In the genomic region with DNA sequence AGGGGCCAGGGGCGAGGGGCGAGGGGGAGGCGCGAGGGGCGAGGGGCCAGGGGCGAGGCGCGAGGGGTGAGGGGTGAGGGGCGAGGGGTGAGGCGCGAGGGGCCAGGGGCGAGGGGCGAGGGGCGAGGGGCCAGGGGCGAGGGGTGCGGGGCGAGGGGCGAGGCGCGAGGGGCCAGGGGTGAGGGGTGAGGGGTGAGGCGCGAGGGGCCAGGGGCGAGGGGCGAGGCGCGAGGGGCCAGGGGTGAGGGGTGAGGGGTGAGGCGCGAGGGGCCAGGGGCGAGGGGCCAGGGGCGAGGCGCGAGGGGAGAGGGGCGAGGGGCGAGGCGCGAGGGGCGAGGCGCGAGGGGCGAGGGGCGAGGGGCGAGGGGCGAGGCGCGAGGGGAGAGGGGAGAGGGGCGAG, we compare ENCODE assay signal across 19 cellular contexts.
DNase-seq lines count a peak whose midpoint lies in the region; ATAC-seq and TF ChIP-seq lines count a peak whose summit lies in the region.
"Had no signal": no experiment of that assay in that cellular context is flagged by ENCODE, and none has a peak within 500 bp of the region (broad histone marks: within the 10 kb centered on the region; RNA-seq: fewer than 3 reads in every experiment).

No MANE protein-coding gene starts in this region.

- POLR2A ChIA-PET in Caco-2 (lab: Charles Lee): no interaction called here

- H3K4me1 ChIP-seq in upper lobe of right lung (no peaks in the 10 kb centered on the region), Caco-2 (peaks cover 5% of the 10 kb centered on the region)
- H3K4me1 ChIP-seq: BE2C had no signal

- H3K4me1 Mint-ChIP-seq in stimulated activated naive CD8-positive, alpha-beta T cell treated with anti-CD3 and anti-CD28 coated beads, Interleukin-15, amount 100 ng/mL, for 72 hours: no peaks in the 10 kb centered on the region
- H3K4me1 Mint-ChIP-seq in chondrocyte (ENCODE audit: low read depth): no peaks in the 10 kb centered on the region
- H3K4me1 Mint-ChIP-seq in T-helper 2 cell treated with Interferon-gamma antibody and Interleukin-4, amounts not matched to agents 5 μg/mL and 100 μg/mL, for 36 hours (ENCODE audit: low read depth): no peaks in the 10 kb centered on the region
- peaks cover 11% of the 10 kb centered on the region for H3K4me1 Mint-ChIP-seq in Caco-2 (ENCODE audit: low read depth, unreplicated experiment)
- H3K4me1 Mint-ChIP-seq: CD14-positive monocyte; CD4-positive, alpha-beta memory T cell; CD4-positive, CD25-positive, alpha-beta regulatory T cell; CD8-positive, alpha-beta memory T cell had no signal

- H3K36me3 Mint-ChIP-seq in chondrocyte (ENCODE audit: low read depth) (no peaks in the 10 kb centered on the region), Caco-2 (ENCODE audit: insufficient read depth, unreplicated experiment) (no peaks in the 10 kb centered on the region)
- no peaks in the 10 kb centered on the region for H3K36me3 Mint-ChIP-seq in T-helper 2 cell treated with Interferon-gamma antibody and Interleukin-4, amounts not matched to agents 5 μg/mL and 100 μg/mL, for 36 hours (ENCODE audit: low read depth)
- H3K36me3 Mint-ChIP-seq: CD14-positive monocyte; CD4-positive, alpha-beta memory T cell; CD4-positive, CD25-positive, alpha-beta regulatory T cell; CD8-positive, alpha-beta memory T cell had no signal

- H3K36me3 ChIP-seq in upper lobe of right lung (no peaks in the 10 kb centered on the region), Caco-2 (ENCODE audit: control insufficient read depth, insufficient read depth, low read length) (no peaks in the 10 kb centered on the region)
- H3K36me3 ChIP-seq: BE2C, BLaER1 had no signal

- no peak overlapping the region for H3K4me3 Mint-ChIP-seq in stimulated activated naive CD8-positive, alpha-beta T cell treated with anti-CD3 and anti-CD28 coated beads, Interleukin-15, amount 100 ng/mL, for 72 hours
- H3K4me3 Mint-ChIP-seq in chondrocyte (ENCODE audit: unreplicated experiment): no peak overlapping the region
- H3K4me3 Mint-ChIP-seq in T-helper 2 cell treated with Interferon-gamma antibody and Interleukin-4, amounts not matched to agents 5 μg/mL and 100 μg/mL, for 36 hours: no peak overlapping the region
- H3K4me3 Mint-ChIP-seq in Caco-2 (ENCODE audit: unreplicated experiment): no peak overlapping the region
- H3K4me3 Mint-ChIP-seq: CD14-positive monocyte; CD4-positive, alpha-beta memory T cell; CD4-positive, CD25-positive, alpha-beta regulatory T cell; CD8-positive, alpha-beta memory T cell had no signal

- ATAC-seq in stimulated activated naive CD8-positive, alpha-beta T cell treated with anti-CD3 and anti-CD28 coated beads, Interleukin-15, amount 100 ng/mL, for 72 hours: peak; percentile 55
- no peak for ATAC-seq in stimulated activated naive CD8-positive, alpha-beta T cell treated with anti-CD3 and anti-CD28 coated beads, Interleukin-15, Interleukin-2, amounts not matched to agents 100 U/mL and 50 U/mL, for 24 hours
- no peak for ATAC-seq in upper lobe of right lung

- H3K27ac Mint-ChIP-seq in stimulated activated naive CD8-positive, alpha-beta T cell treated with anti-CD3 and anti-CD28 coated beads, Interleukin-15, amount 100 ng/mL, for 72 hours: no peak overlapping the region
- H3K27ac Mint-ChIP-seq in chondrocyte (ENCODE audit: unreplicated experiment) (no peak overlapping the region), Caco-2 (ENCODE audit: unreplicated experiment) (no peak overlapping the region)
- no peak overlapping the region for H3K27ac Mint-ChIP-seq in T-helper 2 cell treated with Interferon-gamma antibody and Interleukin-4, amounts not matched to agents 5 μg/mL and 100 μg/mL, for 36 hours
- H3K27ac Mint-ChIP-seq: CD14-positive monocyte; CD4-positive, alpha-beta memory T cell; CD4-positive, CD25-positive, alpha-beta regulatory T cell; CD8-positive, alpha-beta memory T cell had no signal

- H3K4me3 ChIP-seq in upper lobe of right lung (no peak overlapping the region), Caco-2 (ENCODE audit: low read depth, low read length) (no peak overlapping the region)
- H3K4me3 ChIP-seq: BLaER1 had no signal

- H3K27ac ChIP-seq in upper lobe of right lung: no peak overlapping the region
- H3K27ac ChIP-seq: 22Rv1, BLaER1 had no signal

- no TSS peak for BruUV-seq in Caco-2 (replicated peaks; lab: Mats Ljungman, UMichigan)

- peaks cover 7 to 17% of the 10 kb centered on the region in 2 donors for H3K9me3 Mint-ChIP-seq in stimulated activated naive CD8-positive, alpha-beta T cell treated with anti-CD3 and anti-CD28 coated beads, Interleukin-15, amount 100 ng/mL, for 72 hours
- peaks cover 14% of the 10 kb centered on the region for H3K9me3 Mint-ChIP-seq in chondrocyte (ENCODE audit: low read depth)
- H3K9me3 Mint-ChIP-seq in T-helper 2 cell treated with Interferon-gamma antibody and Interleukin-4, amounts not matched to agents 5 μg/mL and 100 μg/mL, for 36 hours: peaks cover 8% of the 10 kb centered on the region
- peaks cover 15% of the 10 kb centered on the region for H3K9me3 Mint-ChIP-seq in Caco-2 (ENCODE audit: unreplicated experiment)

- no peak for TF ChIP-seq CTCF in chondrocyte (IDR thresholded peaks at IDR 0.05)
- TF ChIP-seq CTCF in upper lobe of right lung (IDR thresholded peaks at IDR 0.05): no peak
- TF ChIP-seq CTCF in Caco-2 (IDR thresholded peaks at IDR 0.05; ENCODE audit: insufficient read depth in 1 of 2, low read depth in 1 of 2, low read length in 1 of 2, severe bottlenecking in 1 of 2, unreplicated experiment in 1 of 2): no peak

- H3K27me3 Mint-ChIP-seq in stimulated activated naive CD8-positive, alpha-beta T cell treated with anti-CD3 and anti-CD28 coated beads, Interleukin-15, amount 100 ng/mL, for 72 hours: no peaks in the 10 kb centered on the region
- H3K27me3 Mint-ChIP-seq in chondrocyte (ENCODE audit: low read depth): no peaks in the 10 kb centered on the region
- H3K27me3 Mint-ChIP-seq in T-helper 2 cell treated with Interferon-gamma antibody and Interleukin-4, amounts not matched to agents 5 μg/mL and 100 μg/mL, for 36 hours (ENCODE audit: low read depth): no peaks in the 10 kb centered on the region
- no peaks in the 10 kb centered on the region for H3K27me3 Mint-ChIP-seq in Caco-2 (ENCODE audit: insufficient read depth, unreplicated experiment)
- H3K27me3 Mint-ChIP-seq: CD4-positive, CD25-positive, alpha-beta regulatory T cell; CD8-positive, alpha-beta memory T cell had no signal

- H3K9me3 ChIP-seq in upper lobe of right lung: no peaks in the 10 kb centered on the region
- H3K9me3 ChIP-seq in Caco-2: no peaks in the 10 kb centered on the region; the same call in 1 of the 2 replicates
- H3K9me3 ChIP-seq: BE2C had no signal

- CTCF ChIA-PET in Caco-2 (lab: Charles Lee): no interaction called here

- DNase-seq in stimulated activated naive CD8-positive, alpha-beta T cell treated with anti-CD3 and anti-CD28 coated beads, Interleukin-15, amount 100 ng/mL, for 72 hours: no peak
- DNase-seq in stimulated activated naive CD8-positive, alpha-beta T cell treated with anti-CD3 and anti-CD28 coated beads, Interleukin-15, Interleukin-2, amounts not matched to agents 100 U/mL and 50 U/mL, for 24 hours: no peak
- DNase-seq in chondrocyte (ENCODE audit: low spot score) (peak; percentile 51), posterior vena cava (ENCODE audit: low spot score) (peak; percentile 37), upper lobe of right lung (peak; percentile 39), SHP77 treated with DMSO at 0.1 percent for 48 hours (lab: John Stamatoyannopoulos, UW) (no peak), Caco-2 (no peak)
- DNase-seq in T-helper 2 cell treated with Interferon-gamma antibody and Interleukin-4, amounts not matched to agents 5 μg/mL and 100 μg/mL, for 36 hours (ENCODE audit: low spot score): no peak
- DNase-seq: ACHN, C1 segment of cervical spinal cord, DMS79 treated with DMSO at 0.1 percent for 48 hours, GF-D8 had no signal

- intact Hi-C loops in posterior vena cava (cut with DNase I) (no loop called here), upper lobe of right lung (cut with DNase I) (no loop called here), Caco-2 (cut with micrococcal nuclease; ENCODE audit: unreplicated experiment) (no loop called here)

- no peaks in the 10 kb centered on the region for H3K27me3 ChIP-seq in upper lobe of right lung
- H3K27me3 ChIP-seq in Caco-2 (replicated peaks; ENCODE audit: control insufficient read depth, insufficient read depth, low read length): no peaks in the 10 kb centered on the region
- H3K27me3 ChIP-seq: BE2C, BLaER1 had no signal

Comparison
In these comparisons a context has a peak if more than half of its experiments do, and no peak if none do; other contexts are left out.
1. DNase-seq: peak in chondrocyte (single experiment), posterior vena cava (single experiment) and upper lobe of right lung (single experiment); none in stimulated activated naive CD8-positive, alpha-beta T cell treated with anti-CD3 and anti-CD28 coated beads, Interleukin-15, amount 100 ng/mL, for 72 hours (0 of 2), stimulated activated naive CD8-positive, alpha-beta T cell treated with anti-CD3 and anti-CD28 coated beads, Interleukin-15, Interleukin-2, amounts not matched to agents 100 U/mL and 50 U/mL, for 24 hours (single experiment), SHP77 treated with DMSO at 0.1 percent for 48 hours (single experiment), T-helper 2 cell treated with Interferon-gamma antibody and Interleukin-4, amounts not matched to agents 5 μg/mL and 100 μg/mL, for 36 hours (single experiment) and Caco-2 (0 of 2).